In the genomic region with DNA sequence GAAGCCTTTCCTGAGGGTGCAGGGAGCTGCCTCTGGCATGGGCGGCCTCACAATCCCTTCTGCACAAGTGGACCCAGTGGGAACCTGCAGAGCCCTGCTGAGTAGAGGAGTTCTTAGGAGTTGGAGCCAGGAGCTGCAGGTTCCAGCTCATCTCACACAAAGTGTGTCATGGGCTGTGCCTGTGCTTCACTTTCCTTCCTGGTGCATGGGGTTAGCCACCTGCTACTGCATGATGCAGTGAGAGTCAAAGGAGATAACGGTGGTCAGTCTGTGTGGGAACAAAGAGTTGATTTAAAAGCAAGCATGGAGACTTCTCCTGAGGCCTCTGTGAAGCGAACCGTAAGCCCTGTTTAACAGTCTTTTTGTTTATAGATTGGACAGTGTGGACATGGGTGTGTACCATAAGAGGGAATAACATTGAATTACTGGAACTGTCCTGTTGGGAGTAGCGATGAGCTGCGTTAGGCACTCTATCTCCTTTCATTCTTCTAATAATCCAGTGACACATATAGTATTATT, we compare ENCODE assay signal across 13 cellular contexts.
DNase-seq lines count a peak whose midpoint lies in the region; ATAC-seq, FAIRE-seq and TF ChIP-seq lines count a peak whose summit lies in the region.
"Had no signal": no experiment of that assay in that cellular context is flagged by ENCODE, and none has a peak within 500 bp of the region (broad histone marks: within the 10 kb centered on the region; RNA-seq: fewer than 3 reads in every experiment).

No MANE protein-coding gene starts in this region.

- no peak for TF ChIP-seq EP300 in K562 (IDR thresholded peaks at IDR 0.05; ENCODE audit: low read length)

- H3K27ac Mint-ChIP-seq in HFFc6 (no peak overlapping the region), natural killer cell (no peak overlapping the region)

- DNase-seq in NCI-H748 (lab: John Stamatoyannopoulos, UW; ENCODE audit: unreplicated experiment) (peak; percentile 10), NCI-H748 treated with DMSO at 0.1 percent for 48 hours (lab: John Stamatoyannopoulos, UW) (no peak), HFFc6 (peak; percentile 6), K562 (ENCODE audit: extremely low read depth in 1 of 4, low spot score in 3 of 4) (peak in 1 of 4 experiments; percentile 36), natural killer cell (no peak), mesenchymal stem cell (no peak)
- DNase-seq: NCI-H1092 treated with DMSO at 0.1 percent for 48 hours had no signal

- H2BK15ac ChIP-seq in mesenchymal stem cell (ENCODE audit: low read depth, poor library complexity, severe bottlenecking): no peak overlapping the region

- H3K79me2 ChIP-seq in K562 (ENCODE audit: control insufficient read depth, insufficient read depth, low read length): no peaks in the 10 kb centered on the region

- peaks cover 25% of the 10 kb centered on the region for H3K4me1 Mint-ChIP-seq in HFFc6 (ENCODE audit: low read depth)
- H3K4me1 Mint-ChIP-seq in natural killer cell: peaks cover 9 to 24% of the 10 kb centered on the region in 2 donors

- H3K36me3 Mint-ChIP-seq in HFFc6 (ENCODE audit: low read depth): no peaks in the 10 kb centered on the region
- H3K36me3 Mint-ChIP-seq in natural killer cell: no peaks in the 10 kb centered on the region

- H3K18ac ChIP-seq in mesenchymal stem cell (ENCODE audit: low read depth in 1 of 2, low read length in 2 of 2): no peak overlapping the region

- no peak overlapping the region for H3K4ac ChIP-seq in mesenchymal stem cell (ENCODE audit: low read depth in 1 of 2, low read length in 2 of 2)

- ATAC-seq in K562: peak; percentile 60
- peak; percentile 19 to 24 (median 19) for ATAC-seq in natural killer cell
- ATAC-seq in HG02981 (IDR thresholded peaks at IDR 0.05; ENCODE audit: unreplicated experiment): no peak
- ATAC-seq in GM19463 (IDR thresholded peaks at IDR 0.05; ENCODE audit: unreplicated experiment): no peak

- no peaks in the 10 kb centered on the region for H3K9me1 ChIP-seq in K562 (ENCODE audit: control insufficient read depth, insufficient read depth, low read length)

- TF ChIP-seq CTCF in HFFc6 (IDR thresholded peaks at IDR 0.05) (peak; percentile 34), K562 (IDR thresholded peaks at IDR 0.05 in 2 of 3, conservative IDR thresholded peaks at IDR 0.05 in 1 of 3; ENCODE audit: insufficient read depth in 2 of 3, low read depth in 1 of 3, low read length in 3 of 3) (peak; percentile 25 to 49 (median 26); a peak in 4 of 6 replicates), natural killer cell (IDR thresholded peaks at IDR 0.05) (no peak)

- H2BK12ac ChIP-seq in mesenchymal stem cell (ENCODE audit: low read length in 2 of 2): no peak overlapping the region

- POLR2A ChIA-PET in K562 (lab: Yijun Ruan, JAX): interaction anchor here (0.6 to 2.3 kb wide), 4 partner anchors 8 to 210 kb away, joined by 3 to 5 read pairs (median 4); no protein-coding TSS in a partner anchor

- H3K27me3 ChIP-seq in K562 (ENCODE audit: control insufficient read depth in 2 of 2, insufficient read depth in 2 of 2, low read length in 2 of 2): no peaks in the 10 kb centered on the region; a peak in 2 of 5 replicates
- peaks cover 0 to 46% of the 10 kb centered on the region in 2 experiments for H3K27me3 ChIP-seq in mesenchymal stem cell (ENCODE audit: control insufficient read depth in 1 of 2, insufficient read depth in 1 of 2, low read length in 2 of 2)

- peaks cover 5% of the 10 kb centered on the region; the same call in 1 of the 2 replicates for H3K27me3 Mint-ChIP-seq in HFFc6 (ENCODE audit: insufficient read depth)
- peaks cover 0 to 4% of the 10 kb centered on the region in 2 donors for H3K27me3 Mint-ChIP-seq in natural killer cell (ENCODE audit: low read depth in 2 of 2)

- no peak overlapping the region for H2BK5ac ChIP-seq in mesenchymal stem cell (ENCODE audit: low read depth, low read length, poor library complexity, severe bottlenecking)

- in situ Hi-C loops in K562 (cut with MboI): no loop called here

- peak; percentile 34 to 60 for TF ChIP-seq RAD21 in K562 (CRISPR knock-in tag; conservative IDR thresholded peaks at IDR 0.05 in 1 of 2, IDR thresholded peaks at IDR 0.05 in 1 of 2)

- H2AK5ac ChIP-seq in mesenchymal stem cell (ENCODE audit: low read length, severe bottlenecking): no peak overlapping the region

- CTCF ChIA-PET in K562 (lab: Yijun Ruan, JAX; ENCODE audit: low intra/inter-chr PET ratio): interaction anchor here (4.7 kb wide), 1 partner anchor 216 kb away, joined by 43 read pairs; no protein-coding TSS in a partner anchor

- H3K4me1 ChIP-seq in K562 (replicated peaks in 1 of 2; ENCODE audit: control insufficient read depth in 2 of 2, insufficient read depth in 2 of 2, low read length in 2 of 2): peaks cover 0 to 5% of the 10 kb centered on the region in 2 experiments; a peak in 2 of 5 replicates
- H3K4me1 ChIP-seq in mesenchymal stem cell (ENCODE audit: control insufficient read depth, insufficient read depth, low read depth, low read length): peaks cover 3% of the 10 kb centered on the region
- H3K4me1 ChIP-seq: HAP-1 had no signal

- H3K4me2 ChIP-seq in K562 (ENCODE audit: insufficient read depth, low read length) (no peak overlapping the region), mesenchymal stem cell (ENCODE audit: low read length, poor library complexity, severe bottlenecking) (no peak overlapping the region)

- intact Hi-C loops in K562 (cut with micrococcal nuclease) (loop anchor here (2.0 to 5.0 kb wide), 2 partner anchors 74 to 216 kb away; no protein-coding TSS in a partner anchor), natural killer cell (cut with micrococcal nuclease) (loop anchor here (2.0 to 10.0 kb wide), 2 partner anchors 216 to 1752 kb away; no protein-coding TSS in a partner anchor)

- H3K79me1 ChIP-seq in mesenchymal stem cell (replicated peaks; ENCODE audit: low read length, poor library complexity, severe bottlenecking): no peaks in the 10 kb centered on the region

- WGBS in K562 (ENCODE audit: insufficient coverage, low coverage, missing lambda C conversion rate): 28% methylated on average over 6 of the region's 6 CpGs
- 56% methylated on average over 6 of the region's 6 CpGs for WGBS in mesenchymal stem cell

- BruUV-seq in K562 (replicated peaks; lab: Mats Ljungman, UMichigan): no TSS peak

- H4K91ac ChIP-seq in mesenchymal stem cell (ENCODE audit: low read length): no peak overlapping the region

- no peaks in the 10 kb centered on the region for H3K9me3 ChIP-seq in K562 (replicated peaks; ENCODE audit: control insufficient read depth, insufficient read depth, low read depth, low read length)
- no peaks in the 10 kb centered on the region for H3K9me3 ChIP-seq in mesenchymal stem cell (ENCODE audit: control insufficient read depth, low read length)
- H3K9me3 ChIP-seq: HAP-1 had no signal

- H3K23ac ChIP-seq in mesenchymal stem cell (ENCODE audit: low read length in 2 of 2): no peak overlapping the region

- H3K36me3 ChIP-seq in K562 (ENCODE audit: control insufficient read depth, insufficient read depth, low read length) (no peaks in the 10 kb centered on the region), mesenchymal stem cell (ENCODE audit: control insufficient read depth in 1 of 2, insufficient read depth in 2 of 2, low read depth in 1 of 2, low read length in 2 of 2) (no peaks in the 10 kb centered on the region)
- H3K36me3 ChIP-seq: HAP-1 had no signal

- no peaks in the 10 kb centered on the region for H4K20me1 ChIP-seq in K562 (replicated peaks; ENCODE audit: control insufficient read depth, insufficient read depth, low read length)

- no peak overlapping the region for H3K14ac ChIP-seq in mesenchymal stem cell (ENCODE audit: low read length in 2 of 2)

- no peak for TF ChIP-seq POLR2A in K562 (conservative IDR thresholded peaks at IDR 0.05)

- H2BK120ac ChIP-seq in mesenchymal stem cell (ENCODE audit: low read depth, low read length): no peak overlapping the region

- H3K4me3 Mint-ChIP-seq in HFFc6: no peak overlapping the region
- no peak overlapping the region for H3K4me3 Mint-ChIP-seq in natural killer cell

- H3K27ac ChIP-seq in K562 (ENCODE audit: extremely low read depth, low read depth, low read length) (no peak overlapping the region), mesenchymal stem cell (ENCODE audit: low read length, poor library complexity, severe bottlenecking) (no peak overlapping the region)

- peak; percentile 75 for FAIRE-seq in K562 (lab: Jason Lieb, UNC)
- FAIRE-seq: colon, G401.6 had no signal

- H3K9me3 Mint-ChIP-seq in HFFc6 (no peaks in the 10 kb centered on the region), natural killer cell (no peaks in the 10 kb centered on the region)

- no peak overlapping the region for H4K8ac ChIP-seq in mesenchymal stem cell (ENCODE audit: low read length)

- no peak overlapping the region for H3K9ac ChIP-seq in K562 (ENCODE audit: insufficient read depth in 1 of 2, low read depth in 2 of 2, low read length in 2 of 2)
- H3K9ac ChIP-seq in mesenchymal stem cell (ENCODE audit: low read length): no peak overlapping the region

- H2AFZ ChIP-seq in K562 (ENCODE audit: low read depth, low read length): peak overlapping the region; percentile 48
- no peak overlapping the region for H2AFZ ChIP-seq in mesenchymal stem cell (ENCODE audit: low read depth, low read length)

- H3K4me3 ChIP-seq in K562 (no peak overlapping the region), mesenchymal stem cell (ENCODE audit: insufficient read depth in 1 of 2, low read depth in 1 of 2, low read length in 2 of 2) (no peak overlapping the region)
- H3K4me3 ChIP-seq: HAP-1, lung had no signal

TF ChIP-seq in K562, 482 proteins besides CTCF, POLR2A, EP300 and RAD21 (continues in another document):
- no peak for TF ChIP-seq ZNF75A (CRISPR knock-in tag; IDR thresholded peaks at IDR 0.05)
- no peak for TF ChIP-seq BACH1 (tag; IDR thresholded peaks at IDR 0.05)
- no peak for TF ChIP-seq HNRNPL (IDR thresholded peaks at IDR 0.05; ENCODE audit: low read depth, low read length)
- TF ChIP-seq, protein P1, sequence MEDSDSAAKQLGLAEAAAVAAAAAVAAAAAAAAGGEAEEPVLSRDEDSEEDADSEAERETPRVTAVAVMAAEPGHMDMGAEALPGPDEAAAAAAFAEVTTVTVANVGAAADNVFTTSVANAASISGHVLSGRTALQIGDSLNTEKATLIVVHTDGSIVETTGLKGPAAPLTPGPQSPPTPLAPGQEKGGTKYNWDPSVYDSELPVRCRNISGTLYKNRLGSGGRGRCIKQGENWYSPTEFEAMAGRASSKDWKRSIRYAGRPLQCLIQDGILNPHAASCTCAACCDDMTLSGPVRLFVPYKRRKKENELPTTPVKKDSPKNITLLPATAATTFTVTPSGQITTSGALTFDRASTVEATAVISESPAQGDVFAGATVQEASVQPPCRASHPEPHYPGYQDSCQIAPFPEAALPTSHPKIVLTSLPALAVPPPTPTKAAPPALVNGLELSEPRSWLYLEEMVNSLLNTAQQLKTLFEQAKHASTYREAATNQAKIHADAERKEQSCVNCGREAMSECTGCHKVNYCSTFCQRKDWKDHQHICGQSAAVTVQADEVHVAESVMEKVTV (CRISPR knock-in tag; IDR thresholded peaks at IDR 0.05): no peak

Comparison
In these comparisons a context has a peak if more than half of its experiments do, and no peak if none do; other contexts are left out.
1. DNase-seq: peak in NCI-H748 (single experiment) and HFFc6 (single experiment); none in NCI-H748 treated with DMSO at 0.1 percent for 48 hours (single experiment), natural killer cell (single experiment) and mesenchymal stem cell (single experiment).
2. ATAC-seq: peak in K562 (single experiment) and natural killer cell (3 of 3); none in HG02981 (single experiment) and GM19463 (single experiment).